ENCODE assay signal across 23 cellular contexts in genomic region chr2:96775160-96775559, GRCh38. TPM values are rescaled to one million over a fixed set of nuclear protein-coding genes. Genes with fewer than 3 reads are reported as not detected.
DNase-seq lines count a peak whose midpoint lies in the region; ATAC-seq, FAIRE-seq and TF ChIP-seq lines count a peak whose summit lies in the region.
"Had no signal": no experiment of that assay in that cellular context is flagged by ENCODE, and none has a peak within 500 bp of the region (broad histone marks: within the 10 kb centered on the region; RNA-seq: fewer than 3 reads in every experiment).

No MANE protein-coding gene starts in this region.

- H3K27ac ChIP-seq in CD4-positive, CD25-positive, alpha-beta regulatory T cell (ENCODE audit: insufficient read depth, low read length, poor library complexity, severe bottlenecking): no peak overlapping the region
- H3K27ac ChIP-seq in coronary artery: no peak overlapping the region
- H3K27ac ChIP-seq: heart right ventricle, ovary, SJCRH30, thoracic aorta had no signal

- H3K9me3 ChIP-seq in CD4-positive, CD25-positive, alpha-beta regulatory T cell (ENCODE audit: control insufficient read depth in 2 of 2, low read length in 2 of 2): no peaks in the 10 kb centered on the region
- H3K9me3 ChIP-seq: heart right ventricle, ovary, SJCRH30, thoracic aorta had no signal

- DNase-seq in AG08396 (ENCODE audit: low spot score): peak; percentile 26
- no peak for DNase-seq in CD4-positive, CD25-positive, alpha-beta regulatory T cell
- no peak for DNase-seq in HTR-8/SVneo (ENCODE audit: insufficient read length, low spot score)
- peak; percentile 27 for DNase-seq in hepatic stellate cell (ENCODE audit: low spot score)
- DNase-seq in stimulated activated CD4-positive, alpha-beta T cell treated with anti-CD3 and anti-CD28 coated beads, Interleukin-4, amount 100 ng/mL, for 1 hour: no peak
- no peak for DNase-seq in coronary artery (ENCODE audit: low spot score)
- no peak for DNase-seq in left cardiac atrium
- DNase-seq: activated CD4-positive, alpha-beta T cell treated with anti-CD3 and anti-CD28 coated beads for 36 hours; H9; heart right ventricle; Kasumi-1; NCI-H1092; NCI-H526; ovary; retina; SJCRH30; stimulated activated CD4-positive, alpha-beta T cell treated with anti-CD3 and anti-CD28 coated beads, Interleukin-4, amount 100 ng/mL, for 4 hours; stimulated activated naive CD8-positive, alpha-beta T cell treated with anti-CD3 and anti-CD28 coated beads, Interleukin-15, Interleukin-2, amounts not matched to agents 100 U/mL and 50 U/mL, for 24 hours had no signal

- no peaks in the 10 kb centered on the region for H3K36me3 Mint-ChIP-seq in CD4-positive, CD25-positive, alpha-beta regulatory T cell

- no peaks in the 10 kb centered on the region for H3K9me3 Mint-ChIP-seq in CD4-positive, CD25-positive, alpha-beta regulatory T cell
- H3K9me3 Mint-ChIP-seq: nephron; T-helper 1 cell treated with Interleukin-12 subunit alpha and Interleukin-12 subunit beta and Interleukin-4 antibody, amounts not matched to agents 30 μg/mL and 1 μg/mL, for 36 hours had no signal

- H3K4me1 Mint-ChIP-seq in CD4-positive, CD25-positive, alpha-beta regulatory T cell: peaks cover 5 to 29% (median 18%) of the 10 kb centered on the region in 4 donors

- H3K4me3 Mint-ChIP-seq in CD4-positive, CD25-positive, alpha-beta regulatory T cell: peak overlapping the region in 2 of 4 donors; percentile 3 to 45
- H3K4me3 Mint-ChIP-seq: activated CD4-positive, alpha-beta T cell treated with anti-CD3 and anti-CD28 coated beads for 36 hours; H9; nephron; T-helper 1 cell treated with Interleukin-12 subunit alpha and Interleukin-12 subunit beta and Interleukin-4 antibody, amounts not matched to agents 30 μg/mL and 1 μg/mL, for 36 hours had no signal

- no peaks in the 10 kb centered on the region for H3K27me3 Mint-ChIP-seq in CD4-positive, CD25-positive, alpha-beta regulatory T cell
- H3K27me3 Mint-ChIP-seq: activated CD4-positive, alpha-beta T cell treated with anti-CD3 and anti-CD28 coated beads for 36 hours had no signal

- intact Hi-C loops in left cardiac atrium (cut with DNase I): no loop called here

- ATAC-seq in CD4-positive, CD25-positive, alpha-beta regulatory T cell (ENCODE audit: low read depth in 2 of 2): no peak
- ATAC-seq in GM19023 (IDR thresholded peaks at IDR 0.05; ENCODE audit: unreplicated experiment) (no peak), left cardiac atrium (no peak)
- ATAC-seq: heart right ventricle; left lobe of liver; stimulated activated naive CD8-positive, alpha-beta T cell treated with anti-CD3 and anti-CD28 coated beads, Interleukin-15, Interleukin-2, amounts not matched to agents 100 U/mL and 50 U/mL, for 24 hours had no signal

- no peaks in the 10 kb centered on the region for H3K36me3 ChIP-seq in CD4-positive, CD25-positive, alpha-beta regulatory T cell (ENCODE audit: control insufficient read depth, insufficient read depth, low read length)
- H3K36me3 ChIP-seq: heart right ventricle, ovary, SJCRH30, thoracic aorta had no signal

- H3K4me1 ChIP-seq in CD4-positive, CD25-positive, alpha-beta regulatory T cell (ENCODE audit: control insufficient read depth, insufficient read depth, low read length, poor library complexity, severe bottlenecking): peaks cover 18% of the 10 kb centered on the region
- H3K4me1 ChIP-seq: SJCRH30 had no signal

- no peak for TF ChIP-seq CTCF in coronary artery (IDR thresholded peaks at IDR 0.05)

- H3K4me3 ChIP-seq in CD4-positive, CD25-positive, alpha-beta regulatory T cell (ENCODE audit: low read depth, low read length): no peak overlapping the region
- H3K4me3 ChIP-seq in coronary artery: no peak overlapping the region
- H3K4me3 ChIP-seq: heart right ventricle, ovary, SJCRH30, thoracic aorta had no signal

- H3K27me3 ChIP-seq in CD4-positive, CD25-positive, alpha-beta regulatory T cell (ENCODE audit: control insufficient read depth, insufficient read depth, low read length): no peaks in the 10 kb centered on the region
- H3K27me3 ChIP-seq: heart right ventricle, ovary, SJCRH30 had no signal

- peak; percentile 55 for FAIRE-seq in HTR-8/SVneo (lab: Jason Lieb, UNC)

- H3K27ac Mint-ChIP-seq in CD4-positive, CD25-positive, alpha-beta regulatory T cell: peak overlapping the region in 2 of 3 donors; percentile 50 to 68
- H3K27ac Mint-ChIP-seq: activated CD4-positive, alpha-beta T cell treated with anti-CD3 and anti-CD28 coated beads for 36 hours; H9; nephron had no signal

RNA-seq across cellular contexts. Expression of gene CNNM4, which starts 14.5 kb away (rescaled TPM):
- 11.2 TPM for total RNA-seq in CD4-positive, CD25-positive, alpha-beta regulatory T cell
- 1 to 10 TPM in 3 of 4 donors, under 1 TPM in 1; 0.98 to 3.2 (median 2.6) TPM for polyA plus RNA-seq in CD4-positive, CD25-positive, alpha-beta regulatory T cell
- 10 to 100 TPM; 16.8 to 29.5 TPM for total RNA-seq in left cardiac atrium

RNA-seq across cellular contexts. Expression of gene LMAN2L, which starts 35.3 kb away (rescaled TPM):
- 5.4 TPM for total RNA-seq in CD4-positive, CD25-positive, alpha-beta regulatory T cell
- 10 to 100 TPM; 17.8 to 22.7 (median 20.3) TPM for polyA plus RNA-seq in CD4-positive, CD25-positive, alpha-beta regulatory T cell
- total RNA-seq in left cardiac atrium: 10 to 100 TPM; 11.7 to 22.1 TPM

RNA-seq across cellular contexts. Expression of gene CNNM3, which starts 40.9 kb away (rescaled TPM):
- 33.1 TPM for total RNA-seq in CD4-positive, CD25-positive, alpha-beta regulatory T cell
- 10 to 100 TPM in 2 of 4 donors, 1 to 10 TPM in 2; 4.9 to 14.0 (median 7.9) TPM for polyA plus RNA-seq in CD4-positive, CD25-positive, alpha-beta regulatory T cell
- 10 to 100 TPM in 1 of 2 donors, 1 to 10 TPM in 1; 9.6 to 10.3 TPM for total RNA-seq in left cardiac atrium

Comparison
In these comparisons a context has a peak if more than half of its experiments do, and no peak if none do; other contexts are left out.
1. DNase-seq: peak in AG08396 (single experiment) and hepatic stellate cell (single experiment); none in CD4-positive, CD25-positive, alpha-beta regulatory T cell (0 of 3), HTR-8/SVneo (single experiment), stimulated activated CD4-positive, alpha-beta T cell treated with anti-CD3 and anti-CD28 coated beads, Interleukin-4, amount 100 ng/mL, for 1 hour (single experiment), coronary artery (single experiment) and left cardiac atrium (single experiment).